In genomic region chr7:131957338-131958025, GRCh38 we compare ENCODE assay signal across 27 cellular contexts.
DNase-seq lines count a peak whose midpoint lies in the region; ATAC-seq, FAIRE-seq and TF ChIP-seq lines count a peak whose summit lies in the region.
"Had no signal": no experiment of that assay in that cellular context is flagged by ENCODE, and none has a peak within 500 bp of the region (broad histone marks: within the 10 kb centered on the region; RNA-seq: fewer than 3 reads in every experiment).

No MANE protein-coding gene starts in this region.

- no peak for TF ChIP-seq POLR2A in H54 (IDR thresholded peaks at IDR 0.05; ENCODE audit: low read depth, low read length)

- ATAC-seq in omental fat pad (ENCODE audit: low FRiP score): no peak
- ATAC-seq: GM23338; left colon; right lobe of liver; stimulated activated naive CD8-positive, alpha-beta T cell treated with anti-CD3 and anti-CD28 coated beads, Interleukin-15, Interleukin-2, amounts not matched to agents 100 U/mL and 50 U/mL, for 24 hours had no signal

- intact Hi-C loops in head of caudate nucleus (cut with DNase I): no loop called here

- peak; percentile 2 for DNase-seq in ELR (ENCODE audit: low read depth)
- DNase-seq in astrocyte of the hippocampus (ENCODE audit: low read depth, low spot score): peak; percentile 30
- DNase-seq in head of caudate nucleus: peak in 38 of 42 donors; percentile 19 to 83 (median 58)
- peak; percentile 38 for DNase-seq in superior temporal gyrus (ENCODE audit: extremely low spot score)
- no peak for DNase-seq in H54 (ENCODE audit: insufficient read length, low spot score)
- no peak for DNase-seq in NCI-H2171 treated with DMSO at 0.1 percent for 48 hours (lab: John Stamatoyannopoulos, UW)
- no peak for DNase-seq in omental fat pad (ENCODE audit: low spot score)
- DNase-seq: activated B cell treated with CpG ODN at 0.5 μM for 24 hours; activated gamma-delta T cell treated with Interleukin-2 at 50 U/mL for 16 hours; activated naive CD8-positive, alpha-beta T cell treated with anti-CD3 and anti-CD28 coated beads, Interleukin-2, amount 10 ng/mL, durations not matched to agents 7 days and 5 days; activated T-cell treated with anti-CD3 and anti-CD28 coated beads, Interleukin-2, amount 50 U/mL, for 24 hours; aorta; DMS153; esophagus squamous epithelium; foreskin melanocyte; HFFc6; left colon; NCI-H1092; NCI-H1694 treated with DMSO at 0.1 percent for 48 hours; right lobe of liver; SK-N-SH; spleen; stimulated activated CD4-positive, alpha-beta T cell treated with anti-CD3 and anti-CD28 coated beads, Interleukin-2, amount 100 ng/mL, for 24 hours; stimulated activated naive CD8-positive, alpha-beta T cell treated with anti-CD3 and anti-CD28 coated beads, Interleukin-15, Interleukin-2, amounts not matched to agents 100 U/mL and 50 U/mL, for 24 hours; uterus had no signal

- no peak for FAIRE-seq in H54 (lab: Jason Lieb, UNC)
- FAIRE-seq: G401.6 had no signal

- no peak for TF ChIP-seq CTCF in omental fat pad (IDR thresholded peaks at IDR 0.05)

Comparison
In these comparisons a context has a peak if more than half of its experiments do, and no peak if none do; other contexts are left out.
1. DNase-seq: peak in ELR (single experiment), astrocyte of the hippocampus (single experiment), head of caudate nucleus (38 of 42) and superior temporal gyrus (single experiment); none in H54 (single experiment), NCI-H2171 treated with DMSO at 0.1 percent for 48 hours (single experiment) and omental fat pad (single experiment).